Comparison of ENCODE assay signal across 17 cellular contexts in genomic region chr20:33477386-33478234, GRCh38. TPM values are rescaled to one million over a fixed set of nuclear protein-coding genes. Genes with fewer than 3 reads are reported as not detected.
DNase-seq lines count a peak whose midpoint lies in the region; ATAC-seq and TF ChIP-seq lines count a peak whose summit lies in the region.
"Had no signal": no experiment of that assay in that cellular context is flagged by ENCODE, and none has a peak within 500 bp of the region (broad histone marks: within the 10 kb centered on the region; RNA-seq: fewer than 3 reads in every experiment).

No MANE protein-coding gene starts in this region.

- DNase-seq in DMS79 treated with DMSO at 0.1 percent for 48 hours (lab: John Stamatoyannopoulos, UW) (peak; percentile 78), NCI-H2029 treated with DMSO at 0.1 percent for 48 hours (lab: John Stamatoyannopoulos, UW) (peak; percentile 79), PC-9 (peak; percentile 38 to 43), mesendoderm (peak; percentile 42), germinal center (ENCODE audit: low spot score) (no peak), PC-3 (no peak), AML-193 (lab: John Stamatoyannopoulos, UW) (no peak)
- DNase-seq: activated naive CD4-positive, alpha-beta T cell treated with Interleukin-2 at 50 U/mL for 16 hours; left cardiac atrium; naive thymus-derived CD4-positive, alpha-beta T cell; NCI-H1694 treated with DMSO at 0.1 percent for 48 hours; stimulated activated CD4-positive, alpha-beta T cell treated with anti-CD3 and anti-CD28 coated beads, Interleukin-4, amount 100 ng/mL, for 24 hours; stimulated activated naive B cell treated with anti-CD40 and anti-IgM and Interleukin-4, amounts not matched to agents 10 μg/mL and 1 μg/mL and 100 μg/mL, for 72 hours; T-helper 9 cell had no signal

- H3K27me3 ChIP-seq in PC-9 (ENCODE audit: insufficient read depth, low read depth), result no peaks in the 10 kb centered on the region
- H3K27me3 ChIP-seq in mesendoderm (ENCODE audit: insufficient read depth, low read length, poor library complexity), result no peaks in the 10 kb centered on the region
- no peaks in the 10 kb centered on the region for H3K27me3 ChIP-seq in PC-3 (ENCODE audit: low read length)
- H3K27me3 ChIP-seq: breast epithelium had no signal

- ATAC-seq in GM21447 (IDR thresholded peaks at IDR 0.05; ENCODE audit: unreplicated experiment) (no peak), PC-3 (no peak)
- ATAC-seq: left cardiac atrium; naive thymus-derived CD4-positive, alpha-beta T cell; right cardiac atrium; stimulated activated naive B cell treated with anti-CD40 and anti-IgM and Interleukin-4, amounts not matched to agents 10 μg/mL and 1 μg/mL and 100 μg/mL, for 72 hours had no signal

- POLR2A ChIA-PET in PC-9 (lab: Charles Lee; ENCODE audit: unreplicated experiment) (no interaction called here), PC-3 (lab: Charles Lee; ENCODE audit: unreplicated experiment) (no interaction called here)

- no peak overlapping the region for H3K56ac ChIP-seq in mesendoderm (ENCODE audit: low read length)

- peaks cover 12% of the 10 kb centered on the region for H3K4me1 ChIP-seq in PC-9 (replicated peaks; ENCODE audit: insufficient read depth)
- no peaks in the 10 kb centered on the region for H3K4me1 ChIP-seq in mesendoderm (ENCODE audit: control insufficient read depth, low read depth, low read length)
- H3K4me1 ChIP-seq in PC-3 (ENCODE audit: insufficient read depth, low read length), result no peaks in the 10 kb centered on the region
- H3K4me1 ChIP-seq: breast epithelium had no signal

- no peak overlapping the region for H3K4ac ChIP-seq in mesendoderm (ENCODE audit: low read depth, low read length)

- BruUV-seq in PC-9 (replicated peaks; lab: Mats Ljungman, UMichigan), result no TSS peak
- BruUV-seq in PC-3 (replicated peaks; lab: Mats Ljungman, UMichigan), result no TSS peak

- CTCF ChIA-PET in PC-9 (lab: Charles Lee) (no interaction called here), PC-3 (lab: Charles Lee) (no interaction called here)

- no peak overlapping the region for H4K8ac ChIP-seq in mesendoderm (ENCODE audit: low read depth, low read length)

- H3K79me1 ChIP-seq in mesendoderm (ENCODE audit: low read length), result no peaks in the 10 kb centered on the region

- H3F3A ChIP-seq in PC-9 (ENCODE audit: insufficient read depth, low read depth) (peaks cover 9% of the 10 kb centered on the region; the same call in 1 of the 2 replicates), PC-3 (ENCODE audit: low read length, unreplicated experiment) (no peaks in the 10 kb centered on the region)

- H3K4me2 ChIP-seq in PC-9, result no peak overlapping the region
- H3K4me2 ChIP-seq in mesendoderm (ENCODE audit: low read length), result no peak overlapping the region
- no peak overlapping the region for H3K4me2 ChIP-seq in PC-3 (ENCODE audit: low read length)

- H3K9me2 ChIP-seq in PC-9 (ENCODE audit: insufficient read depth) (no peaks in the 10 kb centered on the region), PC-3 (replicated peaks; ENCODE audit: low read length) (no peaks in the 10 kb centered on the region)

- no peak overlapping the region for H4K5ac ChIP-seq in mesendoderm (ENCODE audit: low read length)

- no CpG with 5 or more reads among the region's 7 CpGs for WGBS in mesendoderm (ENCODE audit: extremely low coverage, insufficient coverage, low lambda C conversion rate)

- no peak overlapping the region for H2AK5ac ChIP-seq in mesendoderm (ENCODE audit: low read length)

- H3K79me2 ChIP-seq in PC-9 (ENCODE audit: low read depth), result no peaks in the 10 kb centered on the region
- H3K79me2 ChIP-seq in mesendoderm (ENCODE audit: control insufficient read depth, insufficient read depth, low read length), result no peaks in the 10 kb centered on the region
- H3K79me2 ChIP-seq in PC-3 (ENCODE audit: low read length), result no peaks in the 10 kb centered on the region

- no peaks in the 10 kb centered on the region for H3K36me3 ChIP-seq in PC-9 (ENCODE audit: low read depth)
- no peaks in the 10 kb centered on the region for H3K36me3 ChIP-seq in mesendoderm (ENCODE audit: control insufficient read depth, insufficient read depth, low read length)
- H3K36me3 ChIP-seq in PC-3 (ENCODE audit: low read depth, low read length), result no peaks in the 10 kb centered on the region
- H3K36me3 ChIP-seq: breast epithelium had no signal

- H2AFZ ChIP-seq in PC-9 (no peak overlapping the region), PC-3 (ENCODE audit: low read length) (no peak overlapping the region)

- H2BK5ac ChIP-seq in mesendoderm (ENCODE audit: low read length), result no peak overlapping the region

- H3K27ac ChIP-seq in PC-9 (no peak overlapping the region), mesendoderm (ENCODE audit: low read depth, low read length) (no peak overlapping the region), PC-3 (ENCODE audit: low read length) (no peak overlapping the region)
- H3K27ac ChIP-seq: breast epithelium had no signal

- H3K9me3 ChIP-seq in PC-9 (ENCODE audit: insufficient read depth, low read depth) (no peaks in the 10 kb centered on the region), PC-3 (ENCODE audit: low read length) (no peaks in the 10 kb centered on the region)
- H3K9me3 ChIP-seq: breast epithelium had no signal

- no peak overlapping the region for H2BK120ac ChIP-seq in mesendoderm (ENCODE audit: low read depth, low read length)

- H3K4me3 ChIP-seq in PC-9, result no peak overlapping the region
- H3K4me3 ChIP-seq in mesendoderm (ENCODE audit: low read length), result no peak overlapping the region
- no peak overlapping the region for H3K4me3 ChIP-seq in PC-3 (ENCODE audit: low read length)
- H3K4me3 ChIP-seq: breast epithelium had no signal

- H3K9ac ChIP-seq in mesendoderm (ENCODE audit: low read length) (no peak overlapping the region), PC-3 (ENCODE audit: low read length) (no peak overlapping the region)

- H4K20me1 ChIP-seq in PC-9 (ENCODE audit: insufficient read depth) (no peaks in the 10 kb centered on the region), PC-3 (ENCODE audit: low read length) (no peaks in the 10 kb centered on the region)

- no peak overlapping the region for H2BK15ac ChIP-seq in mesendoderm (replicated peaks; ENCODE audit: low read depth)

- H3K23ac ChIP-seq in mesendoderm (ENCODE audit: low read length), result no peak overlapping the region

- intact Hi-C loops in PC-9 (cut with micrococcal nuclease; ENCODE audit: unreplicated experiment) (no loop called here), PC-3 (cut with micrococcal nuclease) (no loop called here)

- H3K18ac ChIP-seq in mesendoderm (ENCODE audit: low read length), result no peak overlapping the region

- TF ChIP-seq CTCF in PC-9 (conservative IDR thresholded peaks at IDR 0.05), result no peak
- TF ChIP-seq CTCF in PC-3 (conservative IDR thresholded peaks at IDR 0.05; ENCODE audit: low read depth, low read length), result no peak

RNA-seq across cellular contexts. Expression of gene CBFA2T2, which starts 12.3 kb away (rescaled TPM):
- total RNA-seq in PC-9 (2021), result 20.0 and 22.7 TPM in 2 replicates
- polyA plus RNA-seq in mesendoderm (2013, experiment 1 of 2), result 4.0 TPM
- polyA plus RNA-seq in mesendoderm (2013, experiment 2 of 2), result 4.2 TPM
- 9.2 and 9.7 TPM in 2 replicates for total RNA-seq in PC-3 (2014; rRNA removed)

RNA-seq across cellular contexts. Expression of gene SNTA1, which starts 34.0 kb away (rescaled TPM):
- 7.6 and 10.1 TPM in 2 replicates for total RNA-seq in PC-9 (2021)
- 2.2 TPM for polyA plus RNA-seq in mesendoderm (2013, experiment 1 of 2)
- polyA plus RNA-seq in mesendoderm (2013, experiment 2 of 2), result 2.7 TPM
- total RNA-seq in PC-3 (2014; rRNA removed), result 25.9 and 29.4 TPM in 2 replicates

Comparison
In these comparisons a context has a peak if more than half of its experiments do, and no peak if none do; other contexts are left out.
1. DNase-seq: peak in DMS79 treated with DMSO at 0.1 percent for 48 hours (single experiment), NCI-H2029 treated with DMSO at 0.1 percent for 48 hours (single experiment), PC-9 (2 of 2) and mesendoderm (single experiment); none in germinal center (single experiment), PC-3 (single experiment) and AML-193 (0 of 2).